Comparison of ENCODE assay signal across 20 cellular contexts in genomic region chr2:121635371-121635770, GRCh38. TPM values are rescaled to one million over a fixed set of nuclear protein-coding genes. Genes with fewer than 3 reads are reported as not detected.
DNase-seq lines count a peak whose midpoint lies in the region; ATAC-seq and TF ChIP-seq lines count a peak whose summit lies in the region.
"Had no signal": no experiment of that assay in that cellular context is flagged by ENCODE, and none has a peak within 500 bp of the region (broad histone marks: within the 10 kb centered on the region; RNA-seq: fewer than 3 reads in every experiment).

No MANE protein-coding gene starts in this region.

- peaks cover 3% of the 10 kb centered on the region for H3K9me3 Mint-ChIP-seq in activated naive CD8-positive, alpha-beta T cell (ENCODE audit: low read depth)
- H3K9me3 Mint-ChIP-seq in activated naive CD8-positive, alpha-beta T cell treated with anti-CD3 and anti-CD28 coated beads for 36 hours: peaks cover 8% of the 10 kb centered on the region
- no peaks in the 10 kb centered on the region for H3K9me3 Mint-ChIP-seq in stimulated activated effector memory CD8-positive, alpha-beta T cell treated with anti-CD3 and anti-CD28 coated beads, Interleukin-12 subunit alpha, Interleukin-12 subunit beta, amount 100 ng/mL, for 72 hours
- H3K9me3 Mint-ChIP-seq: immature natural killer cell had no signal

- peaks cover 14% of the 10 kb centered on the region for H3K36me3 Mint-ChIP-seq in activated naive CD8-positive, alpha-beta T cell
- peaks cover 28% of the 10 kb centered on the region for H3K36me3 Mint-ChIP-seq in activated naive CD8-positive, alpha-beta T cell treated with anti-CD3 and anti-CD28 coated beads for 36 hours
- H3K36me3 Mint-ChIP-seq in stimulated activated effector memory CD8-positive, alpha-beta T cell treated with anti-CD3 and anti-CD28 coated beads, Interleukin-12 subunit alpha, Interleukin-12 subunit beta, amount 100 ng/mL, for 72 hours: peaks cover 23% of the 10 kb centered on the region

- H3K4me3 ChIP-seq in gastroesophageal sphincter: no peak overlapping the region
- H3K4me3 ChIP-seq: body of pancreas, MG63, right lobe of liver, tibial artery had no signal

- TF ChIP-seq CTCF in gastroesophageal sphincter (IDR thresholded peaks at IDR 0.05): no peak

- H3K27ac ChIP-seq in epithelial cell of prostate: peak overlapping the region; percentile 91
- H3K27ac ChIP-seq in gastroesophageal sphincter: peak overlapping the region in 1 of 4 donors; percentile 44
- H3K27ac ChIP-seq: right lobe of liver, tibial artery had no signal

- TF ChIP-seq EP300 in gastroesophageal sphincter (IDR thresholded peaks at IDR 0.05): no peak

- peaks cover 0 to 9% of the 10 kb centered on the region in 2 donors for H3K36me3 ChIP-seq in gastroesophageal sphincter
- H3K36me3 ChIP-seq: neutrophil, right lobe of liver, tibial artery had no signal

- WGBS in gastroesophageal sphincter (ENCODE audit: low coverage in 1 of 2), 2 donors: 37 to 43% methylated on average over 1 of the region's 1 CpG

- no peak overlapping the region for H3K4me3 Mint-ChIP-seq in activated naive CD8-positive, alpha-beta T cell
- no peak overlapping the region for H3K4me3 Mint-ChIP-seq in activated naive CD8-positive, alpha-beta T cell treated with anti-CD3 and anti-CD28 coated beads for 36 hours
- no peak overlapping the region for H3K4me3 Mint-ChIP-seq in stimulated activated effector memory CD8-positive, alpha-beta T cell treated with anti-CD3 and anti-CD28 coated beads, Interleukin-12 subunit alpha, Interleukin-12 subunit beta, amount 100 ng/mL, for 72 hours
- H3K4me3 Mint-ChIP-seq: immature natural killer cell, memory B cell had no signal

- peaks cover 0 to 48% (median 11%) of the 10 kb centered on the region in 3 donors for H3K4me1 ChIP-seq in gastroesophageal sphincter

- no peaks in the 10 kb centered on the region for H3K9me3 ChIP-seq in gastroesophageal sphincter
- H3K9me3 ChIP-seq: body of pancreas, MG63, neutrophil, right lobe of liver, tibial artery had no signal

- no peaks in the 10 kb centered on the region for H3K27me3 ChIP-seq in gastroesophageal sphincter
- H3K27me3 ChIP-seq: body of pancreas, MG63, neutrophil, right lobe of liver, tibial artery had no signal

- H3K4me1 Mint-ChIP-seq in activated naive CD8-positive, alpha-beta T cell (ENCODE audit: low read depth): peaks cover 32% of the 10 kb centered on the region
- peaks cover 26% of the 10 kb centered on the region for H3K4me1 Mint-ChIP-seq in activated naive CD8-positive, alpha-beta T cell treated with anti-CD3 and anti-CD28 coated beads for 36 hours
- peaks cover 47% of the 10 kb centered on the region for H3K4me1 Mint-ChIP-seq in stimulated activated effector memory CD8-positive, alpha-beta T cell treated with anti-CD3 and anti-CD28 coated beads, Interleukin-12 subunit alpha, Interleukin-12 subunit beta, amount 100 ng/mL, for 72 hours

- ATAC-seq in stimulated activated effector memory CD8-positive, alpha-beta T cell treated with anti-CD3 and anti-CD28 coated beads, Interleukin-12 subunit alpha, Interleukin-12 subunit beta, amount 100 ng/mL, for 72 hours: no peak
- ATAC-seq in gastroesophageal sphincter: no peak
- ATAC-seq: body of pancreas, right lobe of liver had no signal

- H3K27me3 Mint-ChIP-seq in activated naive CD8-positive, alpha-beta T cell: no peaks in the 10 kb centered on the region
- H3K27me3 Mint-ChIP-seq in activated naive CD8-positive, alpha-beta T cell treated with anti-CD3 and anti-CD28 coated beads for 36 hours: no peaks in the 10 kb centered on the region
- H3K27me3 Mint-ChIP-seq: memory B cell had no signal

- no peak for DNase-seq in activated naive CD8-positive, alpha-beta T cell treated with anti-CD3 and anti-CD28 coated beads for 36 hours
- DNase-seq in NCI-H82 (lab: John Stamatoyannopoulos, UW) (peak; percentile 54), epithelial cell of prostate (ENCODE audit: low read depth, low spot score) (no peak), T-helper 1 cell (no peak), mucosa of gallbladder (ENCODE audit: low spot score) (no peak)
- DNase-seq in stimulated activated effector memory CD8-positive, alpha-beta T cell treated with anti-CD3 and anti-CD28 coated beads, Interleukin-12 subunit alpha, Interleukin-12 subunit beta, amount 100 ng/mL, for 72 hours (ENCODE audit: low spot score in 2 of 2): no peak
- DNase-seq: ACHN; activated naive CD4-positive, alpha-beta T cell treated with Interleukin-2 at 50 U/mL for 16 hours; body of pancreas; COR-L47; immature natural killer cell; MG63; NCI-H2081 treated with DMSO at 0.1 percent for 48 hours; right lobe of liver; stimulated activated CD8-positive, alpha-beta memory T cell treated with anti-CD3 and anti-CD28 coated beads, Interleukin-4, amount 100 ng/mL, for 48 hours; tibial artery had no signal

- peak overlapping the region; percentile 83 for H3K27ac Mint-ChIP-seq in activated naive CD8-positive, alpha-beta T cell
- no peak overlapping the region for H3K27ac Mint-ChIP-seq in activated naive CD8-positive, alpha-beta T cell treated with anti-CD3 and anti-CD28 coated beads for 36 hours
- H3K27ac Mint-ChIP-seq in stimulated activated effector memory CD8-positive, alpha-beta T cell treated with anti-CD3 and anti-CD28 coated beads, Interleukin-12 subunit alpha, Interleukin-12 subunit beta, amount 100 ng/mL, for 72 hours: peak overlapping the region; percentile 86

- TF ChIP-seq POLR2A in gastroesophageal sphincter (IDR thresholded peaks at IDR 0.05): no peak

RNA-seq across cellular contexts. Expression of gene CLASP1, which starts 13.9 kb away (rescaled TPM):
- total RNA-seq in activated naive CD8-positive, alpha-beta T cell treated with anti-CD3 and anti-CD28 coated beads for 36 hours: 10 to 100 TPM; 44.7 to 45.5 TPM
- total RNA-seq in mucosa of gallbladder (51.4 TPM), gastroesophageal sphincter (100 to 1,000 TPM in 1 of 4 donors, 10 to 100 TPM in 3; 72.0 to 108 (median 84.7) TPM)
